9 cellular contexts compared by ENCODE assay signal in the genomic region with DNA sequence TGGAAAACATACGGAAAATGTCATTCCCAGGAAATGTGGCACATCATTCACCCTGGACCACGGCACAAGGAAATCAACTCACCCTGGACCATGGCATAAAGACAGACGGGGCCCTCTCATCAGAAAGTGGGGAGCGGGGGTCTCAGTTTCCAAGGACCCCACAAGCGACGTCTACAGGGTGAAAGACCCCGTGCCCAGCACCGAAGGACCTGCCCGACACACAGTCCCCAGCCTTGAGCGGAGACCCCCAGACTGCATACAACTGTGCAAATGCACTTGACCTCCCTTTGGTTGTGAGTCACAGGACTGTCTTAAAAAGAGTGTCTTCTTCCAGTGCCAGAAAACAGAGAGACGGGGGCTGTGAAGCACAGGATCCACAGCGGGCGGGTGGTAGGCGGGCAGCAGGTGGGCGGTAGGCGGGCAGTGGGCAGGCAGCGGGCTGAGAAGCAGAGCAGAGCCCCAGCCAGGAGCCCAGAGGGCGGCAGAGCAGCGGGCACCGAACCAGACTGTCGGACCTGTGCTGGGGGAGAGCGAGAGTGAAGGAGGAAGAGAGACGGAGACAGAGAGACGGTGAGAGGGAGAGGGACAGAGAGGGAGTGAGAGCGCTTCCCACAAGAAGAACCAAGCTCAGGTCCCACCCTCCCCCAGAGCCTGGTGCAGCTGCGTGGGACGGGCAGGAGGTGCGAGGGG. TPM values are rescaled to one million over a fixed set of nuclear protein-coding genes. Genes with fewer than 3 reads are reported as not detected.
DNase-seq lines count a peak whose midpoint lies in the region; ATAC-seq and TF ChIP-seq lines count a peak whose summit lies in the region.
"Had no signal": no experiment of that assay in that cellular context is flagged by ENCODE, and none has a peak within 500 bp of the region (broad histone marks: within the 10 kb centered on the region; RNA-seq: fewer than 3 reads in every experiment).

No MANE protein-coding gene starts in this region.

- H3K9me3 Mint-ChIP-seq in activated T-helper 17 cell treated with anti-CD3 and anti-CD28 coated beads, Interleukin-2, amount 50 U/mL, for 72 hours = no peaks in the 10 kb centered on the region
- H3K9me3 Mint-ChIP-seq: T-helper 1 cell treated with Interleukin-12 subunit alpha and Interleukin-12 subunit beta and Interleukin-4 antibody, amounts not matched to agents 30 μg/mL and 1 μg/mL, for 36 hours had no signal

- H3K4me3 Mint-ChIP-seq in activated T-helper 17 cell treated with anti-CD3 and anti-CD28 coated beads, Interleukin-2, amount 50 U/mL, for 72 hours = no peak overlapping the region
- H3K4me3 Mint-ChIP-seq: T-helper 1 cell treated with Interleukin-12 subunit alpha and Interleukin-12 subunit beta and Interleukin-4 antibody, amounts not matched to agents 30 μg/mL and 1 μg/mL, for 36 hours had no signal

- H3K9me3 ChIP-seq in IMR-90 (ENCODE audit: control insufficient read depth, insufficient read depth, low read length) (no peaks in the 10 kb centered on the region), right atrium auricular region (no peaks in the 10 kb centered on the region), skeletal muscle satellite cell (replicated peaks; ENCODE audit: low read length) (no peaks in the 10 kb centered on the region)

- in situ Hi-C loops in IMR-90 (cut with MboI; ENCODE audit: low sequenced_read_pairs) = no loop called here

- H4K8ac ChIP-seq in IMR-90 (ENCODE audit: low read depth in 2 of 2, low read length in 2 of 2) = peak overlapping the region in 1 of 2 experiments; percentile 50; a peak in 1 of 4 replicates

- H4K91ac ChIP-seq in IMR-90 (ENCODE audit: insufficient read depth, low read depth, low read length) = peak overlapping the region; percentile 21; the same call in 1 of the 2 replicates

- TF ChIP-seq CTCF in IMR-90 (conservative IDR thresholded peaks at IDR 0.05; ENCODE audit: low read depth, low read length) (no peak), right atrium auricular region (IDR thresholded peaks at IDR 0.05) (no peak)

- H2AK5ac ChIP-seq in IMR-90 (ENCODE audit: low read depth, low read length) = peak overlapping the region; percentile 24; the same call in 1 of the 2 replicates

- dilution Hi-C loops in IMR-90 (cut with HindIII; ENCODE audit: low sequenced_read_pairs, unreplicated experiment) = no loop called here

- H3K56ac ChIP-seq in IMR-90 (ENCODE audit: extremely low read depth, insufficient read depth, low read length) = no peak overlapping the region

- H4K20me1 ChIP-seq in IMR-90 (ENCODE audit: insufficient read depth, low read length) = peaks cover 84% of the 10 kb centered on the region

- TF ChIP-seq POLR2A in IMR-90 (IDR thresholded peaks at IDR 0.05; ENCODE audit: low read depth, low read length) = no peak

- peaks cover 16% of the 10 kb centered on the region for H3K9me1 ChIP-seq in IMR-90 (ENCODE audit: insufficient read depth, low read length)

- H2AK9ac ChIP-seq in IMR-90 (replicated peaks; ENCODE audit: low read depth, low read length, poor library complexity) = peak overlapping the region; percentile 90

- H3K36me3 ChIP-seq in IMR-90 (ENCODE audit: control insufficient read depth, insufficient read depth, low read length) (peaks cover 6% of the 10 kb centered on the region), right atrium auricular region (no peaks in the 10 kb centered on the region), skeletal muscle satellite cell (ENCODE audit: insufficient read depth, low read length) (no peaks in the 10 kb centered on the region)

- no peak overlapping the region; the same call in 2 of the 3 replicates for H2BK15ac ChIP-seq in IMR-90 (ENCODE audit: low read depth, low read length)

- no peak overlapping the region for H3K4me2 ChIP-seq in IMR-90 (ENCODE audit: low read depth, low read length)
- peak overlapping the region; percentile 34 for H3K4me2 ChIP-seq in skeletal muscle satellite cell (ENCODE audit: low read length)

- H3K27ac Mint-ChIP-seq in activated T-helper 17 cell treated with anti-CD3 and anti-CD28 coated beads, Interleukin-2, amount 50 U/mL, for 72 hours = peak overlapping the region; percentile 49
- H3K27ac Mint-ChIP-seq: T-helper 1 cell treated with Interleukin-12 subunit alpha and Interleukin-12 subunit beta and Interleukin-4 antibody, amounts not matched to agents 30 μg/mL and 1 μg/mL, for 36 hours had no signal

- ATAC-seq in IMR-90 (ENCODE audit: low read depth) = no peak
- no peak for ATAC-seq in activated T-helper 17 cell treated with anti-CD3 and anti-CD28 coated beads, Interleukin-2, amount 50 U/mL, for 72 hours (replicated peaks)
- ATAC-seq in GM18502 (IDR thresholded peaks at IDR 0.05; ENCODE audit: poor library complexity, unreplicated experiment) = no peak

- no peaks in the 10 kb centered on the region for H3K36me3 Mint-ChIP-seq in activated T-helper 17 cell treated with anti-CD3 and anti-CD28 coated beads, Interleukin-2, amount 50 U/mL, for 72 hours (ENCODE audit: low read depth)

- no peak overlapping the region for H2BK5ac ChIP-seq in IMR-90 (ENCODE audit: low read depth, low read length, poor library complexity, severe bottlenecking)

- DNase-seq in IMR-90 (no peak), right atrium auricular region (ENCODE audit: low spot score) (no peak), NCI-H524 (lab: John Stamatoyannopoulos, UW) (no peak), NCI-H345 (lab: John Stamatoyannopoulos, UW) (no peak)
- DNase-seq: NCI-H82 had no signal

- H3K9ac ChIP-seq in IMR-90 (ENCODE audit: low read depth, low read length) (no peak overlapping the region), skeletal muscle satellite cell (ENCODE audit: low read depth, low read length) (peak overlapping the region; percentile 14)

- peak overlapping the region; percentile 54 for H3K4ac ChIP-seq in IMR-90 (ENCODE audit: low read depth, low read length)

- CTCF ChIA-PET in IMR-90 (lab: Yijun Ruan, JAX) = no interaction called here

- no peak overlapping the region; the same call in 1 of the 2 replicates for H3K23ac ChIP-seq in IMR-90 (ENCODE audit: low read depth, low read length)

- peaks cover 4 to 68% of the 10 kb centered on the region in 2 experiments; a peak in 3 of 4 replicates for H3K79me1 ChIP-seq in IMR-90 (ENCODE audit: low read depth in 1 of 2, low read length in 2 of 2)

- peak overlapping the region; percentile 38; the same call in 1 of the 2 replicates for H2BK120ac ChIP-seq in IMR-90 (ENCODE audit: low read depth, low read length)

- BruUV-seq in IMR-90 (replicated peaks; lab: Mats Ljungman, UMichigan) = no TSS peak

- H2AFZ ChIP-seq in IMR-90 (replicated peaks; ENCODE audit: low read length, poor library complexity) = peak overlapping the region; percentile 72

- no peak overlapping the region for H2BK20ac ChIP-seq in IMR-90 (ENCODE audit: low read depth, low read length)

- TF ChIP-seq RAD21 in IMR-90 (IDR thresholded peaks at IDR 0.05; ENCODE audit: low read length) = no peak

- no peak overlapping the region for H3K4me3 ChIP-seq in IMR-90 (ENCODE audit: insufficient read depth, low read depth, low read length)
- H3K4me3 ChIP-seq in right atrium auricular region = no peak overlapping the region
- H3K4me3 ChIP-seq in skeletal muscle satellite cell (ENCODE audit: low read length) = no peak overlapping the region

- POLR2A ChIA-PET in IMR-90 (lab: Charles Lee; ENCODE audit: unreplicated experiment) = no interaction called here

- intact Hi-C loops in IMR-90 (cut with micrococcal nuclease) = no loop called here

- WGBS in IMR-90 (ENCODE audit: extremely low coverage in 2 of 2, insufficient read length in 1 of 2), 2 experiments = 97% methylated on average over 5 of the region's 28 CpGs; no CpG with 5 or more reads in 1 of the 2 experiments

- H3K14ac ChIP-seq in IMR-90 (replicated peaks; ENCODE audit: low read depth, low read length) = peak overlapping the region; percentile 54

- no peak overlapping the region for H4K5ac ChIP-seq in IMR-90 (ENCODE audit: low read depth, low read length)

- H3K4me1 Mint-ChIP-seq in activated T-helper 17 cell treated with anti-CD3 and anti-CD28 coated beads, Interleukin-2, amount 50 U/mL, for 72 hours = peaks cover 19% of the 10 kb centered on the region

- no peaks in the 10 kb centered on the region for H3K27me3 Mint-ChIP-seq in activated T-helper 17 cell treated with anti-CD3 and anti-CD28 coated beads, Interleukin-2, amount 50 U/mL, for 72 hours

- H3K27me3 ChIP-seq in IMR-90 (ENCODE audit: control insufficient read depth, insufficient read depth, low read length) = no peaks in the 10 kb centered on the region
- H3K27me3 ChIP-seq in right atrium auricular region = no peaks in the 10 kb centered on the region
- no peaks in the 10 kb centered on the region for H3K27me3 ChIP-seq in skeletal muscle satellite cell (ENCODE audit: control insufficient read depth, insufficient read depth, low read length)

- no peak overlapping the region for H3K18ac ChIP-seq in IMR-90 (ENCODE audit: low read depth, low read length)

- H3K4me1 ChIP-seq in IMR-90 (ENCODE audit: control insufficient read depth, insufficient read depth, low read length) = peaks cover 39% of the 10 kb centered on the region
- H3K4me1 ChIP-seq in right atrium auricular region = peaks cover 0 to 53% of the 10 kb centered on the region in 2 donors
- H3K4me1 ChIP-seq in skeletal muscle satellite cell (ENCODE audit: control insufficient read depth, insufficient read depth, low read length) = peaks cover 68% of the 10 kb centered on the region

- peak overlapping the region; percentile 59; the same call in 1 of the 2 replicates for H3K27ac ChIP-seq in IMR-90 (ENCODE audit: insufficient read depth, low read length)
- H3K27ac ChIP-seq in right atrium auricular region = peak overlapping the region; percentile 73 to 75

TF ChIP-seq in IMR-90, 13 proteins besides CTCF, POLR2A, EP300 and RAD21 (continues in another document):
- TF ChIP-seq BHLHE40 (IDR thresholded peaks at IDR 0.05; ENCODE audit: low read depth, low read length) (no peak), MAFK (IDR thresholded peaks at IDR 0.05; ENCODE audit: low read depth, low read length) (no peak)
- TF ChIP-seq, protein P1, sequence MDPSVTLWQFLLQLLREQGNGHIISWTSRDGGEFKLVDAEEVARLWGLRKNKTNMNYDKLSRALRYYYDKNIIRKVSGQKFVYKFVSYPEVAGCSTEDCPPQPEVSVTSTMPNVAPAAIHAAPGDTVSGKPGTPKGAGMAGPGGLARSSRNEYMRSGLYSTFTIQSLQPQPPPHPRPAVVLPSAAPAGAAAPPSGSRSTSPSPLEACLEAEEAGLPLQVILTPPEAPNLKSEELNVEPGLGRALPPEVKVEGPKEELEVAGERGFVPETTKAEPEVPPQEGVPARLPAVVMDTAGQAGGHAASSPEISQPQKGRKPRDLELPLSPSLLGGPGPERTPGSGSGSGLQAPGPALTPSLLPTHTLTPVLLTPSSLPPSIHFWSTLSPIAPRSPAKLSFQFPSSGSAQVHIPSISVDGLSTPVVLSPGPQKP (IDR thresholded peaks at IDR 0.05; ENCODE audit: borderline replicate concordance, low read depth, low read length) = no peak

RNA-seq across cellular contexts. Expression of a gene that starts 30.4 kb away (rescaled TPM):
- total RNA-seq in IMR-90 (2012; rRNA removed) = 21.0 and 22.8 TPM in 2 replicates
- 31.0 and 31.4 TPM in 2 replicates for polyA plus RNA-seq in IMR-90 (2012; rRNA removed)
- 22.9 and 29.5 TPM in 2 replicates for polyA plus RNA-seq in IMR-90 (2012; cell fraction: cytosol; rRNA removed)
- polyA plus RNA-seq in IMR-90 (2012; cell fraction: nucleus; rRNA removed; ENCODE audit: low replicate concordance) = 48.4 and 48.8 TPM in 2 replicates
- 10 to 100 TPM; 18.4 to 62.5 TPM for total RNA-seq in activated T-helper 17 cell treated with anti-CD3 and anti-CD28 coated beads, Interleukin-2, amount 50 U/mL, for 72 hours
- total RNA-seq in right atrium auricular region = 10 to 100 TPM; 10.2 to 13.2 TPM
- total RNA-seq in skeletal muscle satellite cell (2012; rRNA removed) = 33.2 and 35.2 TPM in 2 replicates
